In the genomic region with DNA sequence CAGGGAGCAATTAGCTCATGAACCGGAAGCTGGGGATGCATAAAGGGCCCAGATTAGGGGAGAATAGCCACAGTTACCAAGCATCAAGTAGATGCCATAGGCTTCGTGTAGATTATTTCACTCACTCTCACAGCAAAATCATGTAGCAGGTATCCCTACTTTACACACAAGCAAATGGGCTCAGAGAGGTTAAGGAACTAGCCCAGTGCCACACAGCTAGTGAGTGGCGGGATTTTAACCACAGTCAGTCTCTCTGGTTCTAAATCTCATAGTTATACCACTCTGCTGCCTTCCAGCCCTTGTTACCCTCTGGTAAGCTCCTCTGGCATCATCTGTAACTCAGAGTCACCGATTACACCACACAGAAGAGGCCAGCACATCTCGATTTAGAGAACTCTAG, we compare ENCODE assay signal across 11 cellular contexts. TPM values are rescaled to one million over a fixed set of nuclear protein-coding genes. Genes with fewer than 3 reads are reported as not detected.
"Had no signal": no experiment of that assay in that cellular context is flagged by ENCODE, and none has a peak within 500 bp of the region (broad histone marks: within the 10 kb centered on the region; RNA-seq: fewer than 3 reads in every experiment).

No MANE protein-coding gene starts in this region.

- H3K4me2 ChIP-seq: GM23338, KMS-11 had no signal

- FAIRE-seq: H54 had no signal

- H2AFZ ChIP-seq: GM23338 had no signal

- H3K9ac ChIP-seq: KMS-11 had no signal

- H3K4me3 ChIP-seq: GM23338 had no signal

- H3K27ac ChIP-seq: HL-60, KMS-11 had no signal

- DNase-seq: H9, HCEC 1CT, HFFc6, IMR-90, Karpas-422, KBM-7 had no signal

RNA-seq across cellular contexts. Expression of a gene that starts 49.0 kb away (rescaled TPM):
- total RNA-seq: HFFc6, HT1080, IMR-90 had no signal
